In genomic region chr4:88697588-88698329, GRCh38 we compare ENCODE assay signal across 8 cellular contexts. TPM values are rescaled to one million over a fixed set of nuclear protein-coding genes. Genes with fewer than 3 reads are reported as not detected.
DNase-seq lines count a peak whose midpoint lies in the region; ATAC-seq, FAIRE-seq and TF ChIP-seq lines count a peak whose summit lies in the region.

Gene NAP1L5, minus strand, starts transcription at chr4:88697829. Its CDS starts 75 bp downstream, at chr4:88697754.

- no peaks in the 10 kb centered on the region for H3K36me3 ChIP-seq in endodermal cell (ENCODE audit: control insufficient read depth, insufficient read depth, low read length)

- no peak within 1 kb of the TSS for H3K9ac ChIP-seq in endodermal cell (ENCODE audit: extremely low read depth, low read length, poor library complexity, severe bottlenecking)

- no peaks in the 10 kb centered on the region for H3K9me3 Mint-ChIP-seq in endodermal cell

- peak within 1 kb of the TSS; percentile 71 for H3K4me3 Mint-ChIP-seq in endodermal cell

- peak within 1 kb of the TSS; percentile 58 for H3K27ac Mint-ChIP-seq in endodermal cell

- peak within 1 kb of the TSS; percentile 80 for H3K4me3 ChIP-seq in endodermal cell (ENCODE audit: low read length)
- H3K4me3 ChIP-seq in mononuclear cell (ENCODE audit: low read length), result peak within 1 kb of the TSS; percentile 52

- 54 to 55% methylated on average over 35 to 40 of the region's 40 CpGs for WGBS in endodermal cell (ENCODE audit: insufficient coverage in 1 of 2, insufficient read length in 1 of 2), 2 experiments

- H3K27me3 Mint-ChIP-seq in endodermal cell (ENCODE audit: insufficient read depth), result no peaks in the 10 kb centered on the region

- H3K27ac ChIP-seq in endodermal cell (ENCODE audit: low read depth, low read length), result no peak within 1 kb of the TSS

- H3K9me3 ChIP-seq in endodermal cell (ENCODE audit: control insufficient read depth, low read length) (no peaks in the 10 kb centered on the region), mononuclear cell (ENCODE audit: low read depth, low read length) (no peaks in the 10 kb centered on the region)

- no peaks in the 10 kb centered on the region for H3K36me3 Mint-ChIP-seq in endodermal cell (ENCODE audit: low read depth)

- ATAC-seq in GM18508 (IDR thresholded peaks at IDR 0.05; ENCODE audit: insufficient read depth, unreplicated experiment) (peak; percentile 87), HG02938 (IDR thresholded peaks at IDR 0.05; ENCODE audit: unreplicated experiment) (peak; percentile 96)

- H3K27me3 ChIP-seq in endodermal cell (ENCODE audit: control insufficient read depth, insufficient read depth, low read length, poor library complexity, severe bottlenecking), result no peaks in the 10 kb centered on the region
- no peaks in the 10 kb centered on the region for H3K27me3 ChIP-seq in mononuclear cell (ENCODE audit: insufficient read depth, low read length)

- no peak for FAIRE-seq in HTR-8/SVneo (lab: Jason Lieb, UNC)

- DNase-seq in NCI-H226, result peak; percentile 58
- peak; percentile 47 for DNase-seq in activated CD8-positive, alpha-beta memory T cell treated with anti-CD3 and anti-CD28 coated beads, Interleukin-2, amount 50 U/mL, for 1 hour (ENCODE audit: extremely low read depth)
- peak; percentile 75 for DNase-seq in endodermal cell
- peak; percentile 32 to 34 for DNase-seq in stimulated activated CD8-positive, alpha-beta memory T cell treated with anti-CD3 and anti-CD28 coated beads, Interleukin-4, amount 100 ng/mL, for 1 hour (ENCODE audit: low read depth in 2 of 2, low spot score in 1 of 2)
- no peak for DNase-seq in HTR-8/SVneo (ENCODE audit: insufficient read length, low spot score)

- H3K4me1 ChIP-seq in endodermal cell (ENCODE audit: control insufficient read depth, insufficient read depth, low read length) (peaks cover 2% of the 10 kb centered on the region), mononuclear cell (ENCODE audit: insufficient read depth, low read length) (peaks cover 4% of the 10 kb centered on the region)

- TF ChIP-seq CTCF in endodermal cell (conservative IDR thresholded peaks at IDR 0.05), result no peak

- H3K4me1 Mint-ChIP-seq in endodermal cell, result peaks cover 4% of the 10 kb centered on the region

RNA-seq across cellular contexts. Expression of gene NAP1L5, which starts in this region (rescaled TPM):
- total RNA-seq in endodermal cell (1 to 10 TPM; 1.2 to 1.5 TPM), mononuclear cell (13.7 TPM)
- polyA plus RNA-seq in endodermal cell (2013, experiment 1 of 2), result 9.2 TPM
- polyA plus RNA-seq in endodermal cell (2013, experiment 2 of 2), result 8.8 TPM
